ENCODE assay signal across 2 cellular contexts in genomic region chr3:193342551-193342950, GRCh38.
TF ChIP-seq lines count a peak whose summit lies in the region.

No MANE protein-coding gene starts in this region.

TF ChIP-seq in K562, 482 proteins besides CTCF, POLR2A, EP300 and RAD21:
- 0 out of 2 replicates have a peak, but pooled peaks have one; percentile 8 for TF ChIP-seq PKNOX1 (IDR thresholded peaks at IDR 0.05)
- no peak for TF ChIP-seq TGIF2 (CRISPR knock-in tag; IDR thresholded peaks at IDR 0.05)
- no peak for TF ChIP-seq NFATC3 (IDR thresholded peaks at IDR 0.05)

TF ChIP-seq in HepG2, 621 proteins besides CTCF, POLR2A, EP300 and RAD21:
- TF ChIP-seq MAFF (IDR thresholded peaks at IDR 0.05; ENCODE audit: low read depth, low read length): no peak
